15 cellular contexts compared by ENCODE assay signal in genomic region chr19:16142032-16142580, GRCh38. TPM values are rescaled to one million over a fixed set of nuclear protein-coding genes. Genes with fewer than 3 reads are reported as not detected.
A peak's percentile ranks its signal among the peaks of the same experiment; 100 is the strongest.
DNase-seq lines count a peak whose midpoint lies in the region; ATAC-seq and TF ChIP-seq lines count a peak whose summit lies in the region.
"Had no signal": no experiment of that assay in that cellular context is flagged by ENCODE, and none has a peak within 500 bp of the region (broad histone marks: within the 10 kb centered on the region; RNA-seq: fewer than 3 reads in every experiment).

No MANE protein-coding gene starts in this region.

- peaks cover 27 to 48% (median 47%) of the 10 kb centered on the region in 3 donors for H3K4me1 Mint-ChIP-seq in IgD-negative memory B cell
- H3K4me1 Mint-ChIP-seq in activated T-helper 2 cell treated with anti-CD3 and anti-CD28 coated beads, Interferon-gamma antibody, Interleukin-2, Interleukin-4, amounts not matched to agents 10 μg/mL and 5 μg/mL and 100 μg/mL, durations not matched to agents 14 hours and 24 hours and 36 hours (ENCODE audit: low read depth) = peaks cover 40% of the 10 kb centered on the region
- peaks cover 4% of the 10 kb centered on the region for H3K4me1 Mint-ChIP-seq in endothelial cell (ENCODE audit: unreplicated experiment)

- no peaks in the 10 kb centered on the region for H3K36me3 ChIP-seq in BLaER1
- H3K36me3 ChIP-seq: cardiac muscle cell, right atrium auricular region had no signal

- DNase-seq in activated T-helper 2 cell treated with anti-CD3 and anti-CD28 coated beads, Interferon-gamma antibody, Interleukin-2, Interleukin-4, amounts not matched to agents 10 μg/mL and 5 μg/mL and 100 μg/mL, durations not matched to agents 14 hours and 24 hours and 36 hours (ENCODE audit: low spot score) = no peak
- DNase-seq in endothelial cell (ENCODE audit: low spot score) = no peak
- DNase-seq in DMS53 (lab: John Stamatoyannopoulos, UW) = no peak
- DNase-seq: activated effector memory CD4-positive, alpha-beta T cell treated with anti-CD3 and anti-CD28 coated beads, Interleukin-2, amount 50 U/mL, for 16 hours; head of caudate nucleus; NCI-H187; NCI-H526 treated with DMSO at 0.1 percent for 48 hours; SK-N-SH had no signal

- no peak for ATAC-seq in HG03460 (IDR thresholded peaks at IDR 0.05; ENCODE audit: unreplicated experiment)

- H3K27ac Mint-ChIP-seq in IgD-negative memory B cell (peak overlapping the region; percentile 97 to 100 (median 99)), endothelial cell (ENCODE audit: unreplicated experiment) (no peak overlapping the region)
- peak overlapping the region; percentile 50 for H3K27ac Mint-ChIP-seq in activated T-helper 2 cell treated with anti-CD3 and anti-CD28 coated beads, Interferon-gamma antibody, Interleukin-2, Interleukin-4, amounts not matched to agents 10 μg/mL and 5 μg/mL and 100 μg/mL, durations not matched to agents 14 hours and 24 hours and 36 hours

- H3K36me3 Mint-ChIP-seq in IgD-negative memory B cell (peaks cover 3% of the 10 kb centered on the region), endothelial cell (ENCODE audit: low read depth, unreplicated experiment) (no peaks in the 10 kb centered on the region)
- peaks cover 20% of the 10 kb centered on the region for H3K36me3 Mint-ChIP-seq in activated T-helper 2 cell treated with anti-CD3 and anti-CD28 coated beads, Interferon-gamma antibody, Interleukin-2, Interleukin-4, amounts not matched to agents 10 μg/mL and 5 μg/mL and 100 μg/mL, durations not matched to agents 14 hours and 24 hours and 36 hours (ENCODE audit: low read depth)

- intact Hi-C loops in activated T-helper 2 cell treated with anti-CD3 and anti-CD28 coated beads, Interferon-gamma antibody, Interleukin-2, Interleukin-4, amounts not matched to agents 10 μg/mL and 5 μg/mL and 100 μg/mL, durations not matched to agents 14 hours and 24 hours and 36 hours (cut with micrococcal nuclease) = loop anchor here (2.0 kb wide), 1 partner anchor 23 kb away; no protein-coding TSS in a partner anchor

- peak overlapping the region in 3 of 4 donors; percentile 67 to 95 (median 76) for H3K4me3 Mint-ChIP-seq in IgD-negative memory B cell
- peak overlapping the region; percentile 13 for H3K4me3 Mint-ChIP-seq in activated T-helper 2 cell treated with anti-CD3 and anti-CD28 coated beads, Interferon-gamma antibody, Interleukin-2, Interleukin-4, amounts not matched to agents 10 μg/mL and 5 μg/mL and 100 μg/mL, durations not matched to agents 14 hours and 24 hours and 36 hours (ENCODE audit: low read depth)
- H3K4me3 Mint-ChIP-seq in endothelial cell (ENCODE audit: unreplicated experiment) = no peak overlapping the region

- H3K4me3 ChIP-seq in BLaER1 = no peak overlapping the region
- H3K4me3 ChIP-seq: cardiac muscle cell, right atrium auricular region had no signal

- no peak overlapping the region for H3K9ac ChIP-seq in BLaER1
- H3K9ac ChIP-seq: SK-N-SH had no signal

- H3K27me3 ChIP-seq in BLaER1 = no peaks in the 10 kb centered on the region
- H3K27me3 ChIP-seq: cardiac muscle cell, right atrium auricular region had no signal

- TF ChIP-seq CTCF in endothelial cell (IDR thresholded peaks at IDR 0.05; ENCODE audit: unreplicated experiment) = no peak

- H3K27me3 Mint-ChIP-seq in IgD-negative memory B cell = no peaks in the 10 kb centered on the region
- H3K27me3 Mint-ChIP-seq in activated T-helper 2 cell treated with anti-CD3 and anti-CD28 coated beads, Interferon-gamma antibody, Interleukin-2, Interleukin-4, amounts not matched to agents 10 μg/mL and 5 μg/mL and 100 μg/mL, durations not matched to agents 14 hours and 24 hours and 36 hours (ENCODE audit: low read depth) = no peaks in the 10 kb centered on the region
- peaks cover 5% of the 10 kb centered on the region for H3K27me3 Mint-ChIP-seq in endothelial cell (ENCODE audit: unreplicated experiment)

- no peaks in the 10 kb centered on the region for H3K9me3 ChIP-seq in BLaER1
- H3K9me3 ChIP-seq: right atrium auricular region, SK-N-SH had no signal

- H3K27ac ChIP-seq in BLaER1 = peak overlapping the region; percentile 89
- H3K27ac ChIP-seq: cardiac muscle cell, right atrium auricular region had no signal

- H3K4me2 ChIP-seq in BLaER1 = peak overlapping the region; percentile 91
- H3K4me2 ChIP-seq: SK-N-SH had no signal

- H3K9me3 Mint-ChIP-seq in IgD-negative memory B cell (peaks cover 0 to 4% (median 0%) of the 10 kb centered on the region in 3 donors), endothelial cell (ENCODE audit: unreplicated experiment) (no peaks in the 10 kb centered on the region)
- H3K9me3 Mint-ChIP-seq in activated T-helper 2 cell treated with anti-CD3 and anti-CD28 coated beads, Interferon-gamma antibody, Interleukin-2, Interleukin-4, amounts not matched to agents 10 μg/mL and 5 μg/mL and 100 μg/mL, durations not matched to agents 14 hours and 24 hours and 36 hours = no peaks in the 10 kb centered on the region

- H3K4me1 ChIP-seq in BLaER1 = peaks cover 97% of the 10 kb centered on the region
- H3K4me1 ChIP-seq: right atrium auricular region had no signal

- H4K20me1 ChIP-seq in BLaER1 = no peaks in the 10 kb centered on the region

RNA-seq across cellular contexts. Expression of gene HSH2D, which starts 1.4 kb away (rescaled TPM):
- polyA plus RNA-seq in IgD-negative memory B cell = 122 TPM
- 42.3 and 43.5 TPM in 2 replicates for total RNA-seq in activated T-helper 2 cell treated with anti-CD3 and anti-CD28 coated beads, Interferon-gamma antibody, Interleukin-2, Interleukin-4, amounts not matched to agents 10 μg/mL and 5 μg/mL and 100 μg/mL, durations not matched to agents 14 hours and 24 hours and 36 hours
- not detected for total RNA-seq in endothelial cell (ENCODE audit: unreplicated experiment)
- total RNA-seq: cardiac muscle cell, Daoy, myocyte had no signal
- polyA plus RNA-seq: cardiac muscle cell, SK-N-SH had no signal

RNA-seq across cellular contexts. Expression of gene RAB8A, which starts 30.4 kb away (rescaled TPM):
- 132 TPM for polyA plus RNA-seq in IgD-negative memory B cell
- 256 and 261 TPM in 2 replicates for total RNA-seq in activated T-helper 2 cell treated with anti-CD3 and anti-CD28 coated beads, Interferon-gamma antibody, Interleukin-2, Interleukin-4, amounts not matched to agents 10 μg/mL and 5 μg/mL and 100 μg/mL, durations not matched to agents 14 hours and 24 hours and 36 hours
- total RNA-seq in endothelial cell (ENCODE audit: unreplicated experiment) = 60.6 TPM

RNA-seq across cellular contexts. Expression of gene CIB3, which starts 31.2 kb away (rescaled TPM):
- polyA plus RNA-seq in IgD-negative memory B cell = not detected
- not detected in 2 replicates for total RNA-seq in activated T-helper 2 cell treated with anti-CD3 and anti-CD28 coated beads, Interferon-gamma antibody, Interleukin-2, Interleukin-4, amounts not matched to agents 10 μg/mL and 5 μg/mL and 100 μg/mL, durations not matched to agents 14 hours and 24 hours and 36 hours
- not detected for total RNA-seq in endothelial cell (ENCODE audit: unreplicated experiment)
- total RNA-seq: cardiac muscle cell, Daoy, myocyte, right atrium auricular region had no signal
- polyA plus RNA-seq: cardiac muscle cell, SK-N-SH had no signal

RNA-seq across cellular contexts. Expression of gene FAM32A, which starts 43.1 kb away (rescaled TPM):
- 123 TPM for polyA plus RNA-seq in IgD-negative memory B cell
- 65.6 and 68.6 TPM in 2 replicates for total RNA-seq in activated T-helper 2 cell treated with anti-CD3 and anti-CD28 coated beads, Interferon-gamma antibody, Interleukin-2, Interleukin-4, amounts not matched to agents 10 μg/mL and 5 μg/mL and 100 μg/mL, durations not matched to agents 14 hours and 24 hours and 36 hours
- total RNA-seq in endothelial cell (ENCODE audit: unreplicated experiment) = 90.1 TPM

RNA-seq across cellular contexts. Expression of gene AP1M1, which starts 55.6 kb away (rescaled TPM):
- polyA plus RNA-seq in IgD-negative memory B cell = 130 TPM
- total RNA-seq in activated T-helper 2 cell treated with anti-CD3 and anti-CD28 coated beads, Interferon-gamma antibody, Interleukin-2, Interleukin-4, amounts not matched to agents 10 μg/mL and 5 μg/mL and 100 μg/mL, durations not matched to agents 14 hours and 24 hours and 36 hours = 106 and 120 TPM in 2 replicates
- 76.0 TPM for total RNA-seq in endothelial cell (ENCODE audit: unreplicated experiment)

Comparison
In these comparisons a context has a peak if more than half of its experiments do, and no peak if none do; other contexts are left out.
1. RNA of gene HSH2D, which starts 1.4 kb away (total RNA-seq): 42.3 to 43.5 TPM in activated T-helper 2 cell treated with anti-CD3 and anti-CD28 coated beads, Interferon-gamma antibody, Interleukin-2, Interleukin-4, amounts not matched to agents 10 μg/mL and 5 μg/mL and 100 μg/mL, durations not matched to agents 14 hours and 24 hours and 36 hours; not detected in endothelial cell (single experiment); every median in the first group is over 10 times any median in the second.